ENCODE assay signal across 1 cellular context in the genomic region with DNA sequence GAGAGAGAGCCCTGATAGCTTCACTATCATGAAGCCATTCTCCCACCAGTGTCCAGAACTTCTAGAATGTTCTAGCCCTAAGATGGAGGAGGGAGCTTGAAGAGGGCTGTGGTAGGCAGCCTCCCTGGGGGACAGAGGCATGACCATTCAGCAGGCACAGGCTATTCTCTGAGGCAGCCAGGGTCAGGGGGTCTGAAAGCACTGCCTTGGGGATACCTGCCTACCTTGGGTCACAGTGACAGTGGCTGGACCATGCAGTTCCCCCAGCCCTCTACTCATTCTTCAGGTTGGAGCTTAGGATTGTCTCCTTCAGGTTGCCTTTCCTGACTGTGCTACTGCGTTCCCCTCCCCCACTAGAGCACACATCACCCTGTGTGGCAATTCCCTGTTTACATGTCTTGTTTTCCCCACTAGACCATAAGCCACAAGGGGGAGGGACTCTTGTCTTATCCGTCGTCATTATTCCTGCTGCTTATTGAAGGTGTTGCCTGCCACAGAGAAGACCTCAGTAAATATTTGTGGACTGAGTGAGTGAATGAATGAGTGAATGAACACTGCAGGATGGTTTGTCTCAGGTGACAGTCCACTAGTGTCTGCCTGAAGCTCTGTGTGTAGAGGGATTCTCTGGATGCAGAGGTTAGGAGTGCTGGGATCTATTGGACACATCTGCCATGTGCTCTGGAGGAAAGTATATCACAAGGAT.
TF ChIP-seq lines count a peak whose summit lies in the region.

No MANE protein-coding gene starts in this region.

TF ChIP-seq in HepG2, 621 proteins besides CTCF, POLR2A, EP300 and RAD21 (continued from another document and continues in another):
- TF ChIP-seq ZNF33B (CRISPR knock-in tag; IDR thresholded peaks at IDR 0.05), result 0 out of 2 replicates have a peak, but pooled peaks have one; percentile 36
- TF ChIP-seq KLF13 (CRISPR knock-in tag; IDR thresholded peaks at IDR 0.05), result no peak
- TF ChIP-seq, protein P1, sequence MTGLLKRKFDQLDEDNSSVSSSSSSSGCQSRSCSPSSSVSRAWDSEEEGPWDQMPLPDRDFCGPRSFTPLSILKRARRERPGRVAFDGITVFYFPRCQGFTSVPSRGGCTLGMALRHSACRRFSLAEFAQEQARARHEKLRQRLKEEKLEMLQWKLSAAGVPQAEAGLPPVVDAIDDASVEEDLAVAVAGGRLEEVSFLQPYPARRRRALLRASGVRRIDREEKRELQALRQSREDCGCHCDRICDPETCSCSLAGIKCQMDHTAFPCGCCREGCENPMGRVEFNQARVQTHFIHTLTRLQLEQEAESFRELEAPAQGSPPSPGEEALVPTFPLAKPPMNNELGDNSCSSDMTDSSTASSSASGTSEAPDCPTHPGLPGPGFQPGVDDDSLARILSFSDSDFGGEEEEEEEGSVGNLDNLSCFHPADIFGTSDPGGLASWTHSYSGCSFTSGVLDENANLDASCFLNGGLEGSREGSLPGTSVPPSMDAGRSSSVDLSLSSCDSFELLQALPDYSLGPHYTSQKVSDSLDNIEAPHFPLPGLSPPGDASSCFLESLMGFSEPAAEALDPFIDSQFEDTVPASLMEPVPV (CRISPR knock-in tag; IDR thresholded peaks at IDR 0.05), result 0 out of 2 replicates have a peak, but pooled peaks have one; percentile 24
- TF ChIP-seq SRF (IDR thresholded peaks at IDR 0.05; ENCODE audit: low read depth, low read length), result no peak
- 0 out of 2 replicates have a peak, but pooled peaks have one; percentile 56 for TF ChIP-seq AHR (CRISPR knock-in tag; IDR thresholded peaks at IDR 0.05)
- TF ChIP-seq NONO (IDR thresholded peaks at IDR 0.05), result no peak
- TF ChIP-seq NONO (CRISPR knock-in tag; conservative IDR thresholded peaks at IDR 0.05), result peak; percentile 83
- peak; percentile 59; the same call in 1 of the 2 replicates for TF ChIP-seq ZNF335 (CRISPR knock-in tag; IDR thresholded peaks at IDR 0.05)
- TF ChIP-seq ERF (CRISPR knock-in tag; IDR thresholded peaks at IDR 0.05), result peak; percentile 60; the same call in 1 of the 2 replicates
- TF ChIP-seq, protein P2, sequence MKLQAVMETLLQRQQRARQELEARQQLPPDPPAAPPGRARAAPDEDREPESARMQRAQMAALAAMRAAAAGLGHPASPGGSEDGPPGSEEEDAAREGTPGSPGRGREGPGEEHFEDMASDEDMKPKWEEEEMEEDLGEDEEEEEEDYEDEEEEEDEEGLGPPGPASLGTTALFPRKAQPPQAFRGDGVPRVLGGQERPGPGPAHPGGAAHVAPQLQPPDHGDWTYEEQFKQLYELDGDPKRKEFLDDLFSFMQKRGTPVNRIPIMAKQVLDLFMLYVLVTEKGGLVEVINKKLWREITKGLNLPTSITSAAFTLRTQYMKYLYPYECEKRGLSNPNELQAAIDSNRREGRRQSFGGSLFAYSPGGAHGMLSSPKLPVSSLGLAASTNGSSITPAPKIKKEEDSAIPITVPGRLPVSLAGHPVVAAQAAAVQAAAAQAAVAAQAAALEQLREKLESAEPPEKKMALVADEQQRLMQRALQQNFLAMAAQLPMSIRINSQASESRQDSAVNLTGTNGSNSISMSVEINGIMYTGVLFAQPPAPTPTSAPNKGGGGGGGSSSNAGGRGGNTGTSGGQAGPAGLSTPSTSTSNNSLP (IDR thresholded peaks at IDR 0.05; ENCODE audit: low read depth, low read length), result 0 out of 2 replicates have a peak, but pooled peaks have one; percentile 36
- peak; percentile 82 for TF ChIP-seq TBX3 (IDR thresholded peaks at IDR 0.05; ENCODE audit: borderline replicate concordance)
- peak; percentile 34; the same call in 1 of the 2 replicates for TF ChIP-seq JUN (CRISPR knock-in tag; IDR thresholded peaks at IDR 0.05)
- TF ChIP-seq, protein P3, sequence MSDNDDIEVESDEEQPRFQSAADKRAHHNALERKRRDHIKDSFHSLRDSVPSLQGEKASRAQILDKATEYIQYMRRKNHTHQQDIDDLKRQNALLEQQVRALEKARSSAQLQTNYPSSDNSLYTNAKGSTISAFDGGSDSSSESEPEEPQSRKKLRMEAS (IDR thresholded peaks at IDR 0.05), result peak; percentile 50; the same call in 1 of the 2 replicates
- TF ChIP-seq, protein P4, sequence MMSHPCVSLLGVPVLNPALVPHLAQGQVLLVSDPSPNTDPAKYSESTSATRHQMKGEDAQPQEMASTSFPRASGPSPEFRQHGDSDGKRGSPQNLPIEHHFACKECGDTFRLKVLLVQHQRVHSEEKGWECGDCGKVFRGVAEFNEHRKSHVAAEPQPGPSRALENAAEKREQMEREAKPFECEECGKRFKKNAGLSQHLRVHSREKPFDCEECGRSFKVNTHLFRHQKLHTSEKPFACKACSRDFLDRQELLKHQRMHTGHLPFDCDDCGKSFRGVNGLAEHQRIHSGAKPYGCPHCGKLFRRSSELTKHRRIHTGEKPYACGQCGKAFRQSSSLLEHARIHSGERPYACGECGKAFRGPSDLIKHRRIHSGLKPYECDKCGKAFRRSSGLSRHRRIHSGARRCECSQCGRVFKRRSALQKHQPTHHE (CRISPR knock-in tag; IDR thresholded peaks at IDR 0.05; ENCODE audit: borderline replicate concordance), result 0 out of 2 replicates have a peak, but pooled peaks have one; percentile 49
- peak; percentile 70; the same call in 1 of the 2 replicates for TF ChIP-seq KDM1A (CRISPR knock-in tag; IDR thresholded peaks at IDR 0.05)
- TF ChIP-seq MXI1 (IDR thresholded peaks at IDR 0.05; ENCODE audit: borderline replicate concordance, low read depth, low read length), result peak; percentile 72; the same call in 1 of the 3 replicates
- TF ChIP-seq GABPB1 (CRISPR knock-in tag; IDR thresholded peaks at IDR 0.05), result peak; percentile 39; the same call in 1 of the 2 replicates
- TF ChIP-seq ZFP90 (CRISPR knock-in tag; IDR thresholded peaks at IDR 0.05; ENCODE audit: borderline replicate concordance), result peak; percentile 58; the same call in 1 of the 2 replicates
- TF ChIP-seq ZNF660 (CRISPR knock-in tag; IDR thresholded peaks at IDR 0.05; ENCODE audit: borderline replicate concordance, low read depth), result no peak
- TF ChIP-seq TRIM24 (CRISPR knock-in tag; IDR thresholded peaks at IDR 0.05), result peak; percentile 78; the same call in 1 of the 2 replicates
- 0 out of 2 replicates have a peak, but pooled peaks have one; percentile 51 for TF ChIP-seq NR2F2 (IDR thresholded peaks at IDR 0.05; ENCODE audit: borderline replicate concordance, low read depth)
- peak; percentile 98 for TF ChIP-seq SP5 (CRISPR knock-in tag; IDR thresholded peaks at IDR 0.05; ENCODE audit: borderline replicate concordance, low read depth)
- TF ChIP-seq ZNF883 (CRISPR knock-in tag; IDR thresholded peaks at IDR 0.05; ENCODE audit: not compliant biosample characterization), result peak; percentile 18
- peak; percentile 56; the same call in 1 of the 2 replicates for TF ChIP-seq CREM (IDR thresholded peaks at IDR 0.05)
- no peak for TF ChIP-seq CREM (CRISPR knock-in tag; IDR thresholded peaks at IDR 0.05)
- peak; percentile 76 for TF ChIP-seq HDAC1 (CRISPR knock-in tag; IDR thresholded peaks at IDR 0.05)
- TF ChIP-seq ZNF776 (CRISPR knock-in tag; IDR thresholded peaks at IDR 0.05), result no peak
- no peak for TF ChIP-seq RFXAP (CRISPR knock-in tag; IDR thresholded peaks at IDR 0.05; ENCODE audit: borderline replicate concordance)
- TF ChIP-seq MYC (CRISPR knock-in tag; IDR thresholded peaks at IDR 0.05; ENCODE audit: borderline replicate concordance), result 0 out of 2 replicates have a peak, but pooled peaks have one; percentile 46
- no peak for TF ChIP-seq ZNF468 (CRISPR knock-in tag; IDR thresholded peaks at IDR 0.05)
- TF ChIP-seq CREB1 (IDR thresholded peaks at IDR 0.05), result peak; percentile 46; the same call in 1 of the 2 replicates
- TF ChIP-seq CREB1 (CRISPR knock-in tag; IDR thresholded peaks at IDR 0.05), result peak; percentile 81
- 0 out of 2 replicates have a peak, but pooled peaks have one; percentile 64 for TF ChIP-seq KAT7 (CRISPR knock-in tag; IDR thresholded peaks at IDR 0.05; ENCODE audit: borderline replicate concordance)
- TF ChIP-seq BCL6 (CRISPR knock-in tag; IDR thresholded peaks at IDR 0.05), result peak; percentile 73
- TF ChIP-seq, protein P5, sequence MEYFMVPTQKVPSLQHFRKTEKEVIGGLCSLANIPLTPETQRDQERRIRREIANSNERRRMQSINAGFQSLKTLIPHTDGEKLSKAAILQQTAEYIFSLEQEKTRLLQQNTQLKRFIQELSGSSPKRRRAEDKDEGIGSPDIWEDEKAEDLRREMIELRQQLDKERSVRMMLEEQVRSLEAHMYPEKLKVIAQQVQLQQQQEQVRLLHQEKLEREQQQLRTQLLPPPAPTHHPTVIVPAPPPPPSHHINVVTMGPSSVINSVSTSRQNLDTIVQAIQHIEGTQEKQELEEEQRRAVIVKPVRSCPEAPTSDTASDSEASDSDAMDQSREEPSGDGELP (IDR thresholded peaks at IDR 0.05; ENCODE audit: borderline replicate concordance, low read depth), result peak; percentile 28; the same call in 1 of the 2 replicates
- TF ChIP-seq ZNF33A (CRISPR knock-in tag; IDR thresholded peaks at IDR 0.05; ENCODE audit: borderline replicate concordance), result no peak
- peak; percentile 75 for TF ChIP-seq SKI (IDR thresholded peaks at IDR 0.05; ENCODE audit: partially characterized antibody)
- TF ChIP-seq, protein P6, sequence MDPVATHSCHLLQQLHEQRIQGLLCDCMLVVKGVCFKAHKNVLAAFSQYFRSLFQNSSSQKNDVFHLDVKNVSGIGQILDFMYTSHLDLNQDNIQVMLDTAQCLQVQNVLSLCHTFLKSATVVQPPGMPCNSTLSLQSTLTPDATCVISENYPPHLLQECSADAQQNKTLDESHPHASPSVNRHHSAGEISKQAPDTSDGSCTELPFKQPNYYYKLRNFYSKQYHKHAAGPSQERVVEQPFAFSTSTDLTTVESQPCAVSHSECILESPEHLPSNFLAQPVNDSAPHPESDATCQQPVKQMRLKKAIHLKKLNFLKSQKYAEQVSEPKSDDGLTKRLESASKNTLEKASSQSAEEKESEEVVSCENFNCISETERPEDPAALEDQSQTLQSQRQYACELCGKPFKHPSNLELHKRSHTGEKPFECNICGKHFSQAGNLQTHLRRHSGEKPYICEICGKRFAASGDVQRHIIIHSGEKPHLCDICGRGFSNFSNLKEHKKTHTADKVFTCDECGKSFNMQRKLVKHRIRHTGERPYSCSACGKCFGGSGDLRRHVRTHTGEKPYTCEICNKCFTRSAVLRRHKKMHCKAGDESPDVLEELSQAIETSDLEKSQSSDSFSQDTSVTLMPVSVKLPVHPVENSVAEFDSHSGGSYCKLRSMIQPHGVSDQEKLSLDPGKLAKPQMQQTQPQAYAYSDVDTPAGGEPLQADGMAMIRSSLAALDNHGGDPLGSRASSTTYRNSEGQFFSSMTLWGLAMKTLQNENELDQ (CRISPR knock-in tag; IDR thresholded peaks at IDR 0.05; ENCODE audit: borderline replicate concordance), result no peak
- peak; percentile 76; the same call in 1 of the 2 replicates for TF ChIP-seq FOXA1 (IDR thresholded peaks at IDR 0.05)
- peak; percentile 97 for TF ChIP-seq FOXA1 (CRISPR knock-in tag; IDR thresholded peaks at IDR 0.05)
- TF ChIP-seq SAP130 (CRISPR knock-in tag; IDR thresholded peaks at IDR 0.05; ENCODE audit: low read depth), result peak; percentile 73
- TF ChIP-seq KLF16 (CRISPR knock-in tag; IDR thresholded peaks at IDR 0.05), result peak in 1 of 2 experiments; percentile 87; a peak in 2 of 4 replicates
- TF ChIP-seq MBNL3 (CRISPR knock-in tag; conservative IDR thresholded peaks at IDR 0.05), result no peak
- peak; percentile 87; the same call in 1 of the 2 replicates for TF ChIP-seq ZNF614 (CRISPR knock-in tag; IDR thresholded peaks at IDR 0.05; ENCODE audit: borderline replicate concordance)
- TF ChIP-seq PITX1 (CRISPR knock-in tag; IDR thresholded peaks at IDR 0.05), result peak; percentile 64; the same call in 1 of the 2 replicates
- TF ChIP-seq ZNF619 (CRISPR knock-in tag; IDR thresholded peaks at IDR 0.05), result peak; percentile 25; the same call in 1 of the 2 replicates
- peak; percentile 57; the same call in 1 of the 2 replicates for TF ChIP-seq TBX2 (CRISPR knock-in tag; IDR thresholded peaks at IDR 0.05; ENCODE audit: borderline replicate concordance)
- TF ChIP-seq HDAC2 (CRISPR knock-in tag; IDR thresholded peaks at IDR 0.05), result peak; percentile 87; the same call in 1 of the 2 replicates
- peak; percentile 84 for TF ChIP-seq SMAD3 (CRISPR knock-in tag; IDR thresholded peaks at IDR 0.05)
- no peak for TF ChIP-seq ZNF251 (CRISPR knock-in tag; IDR thresholded peaks at IDR 0.05)
- TF ChIP-seq, protein P7, sequence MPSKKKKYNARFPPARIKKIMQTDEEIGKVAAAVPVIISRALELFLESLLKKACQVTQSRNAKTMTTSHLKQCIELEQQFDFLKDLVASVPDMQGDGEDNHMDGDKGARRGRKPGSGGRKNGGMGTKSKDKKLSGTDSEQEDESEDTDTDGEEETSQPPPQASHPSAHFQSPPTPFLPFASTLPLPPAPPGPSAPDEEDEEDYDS (CRISPR knock-in tag; IDR thresholded peaks at IDR 0.05), result peak; percentile 41; the same call in 1 of the 2 replicates
- TF ChIP-seq ZSCAN22 (CRISPR knock-in tag; IDR thresholded peaks at IDR 0.05), result no peak
- TF ChIP-seq HIVEP1 (CRISPR knock-in tag; IDR thresholded peaks at IDR 0.05), result 0 out of 2 replicates have a peak, but pooled peaks have one; percentile 27
- TF ChIP-seq NFKBIZ (CRISPR knock-in tag; IDR thresholded peaks at IDR 0.05), result 0 out of 2 replicates have a peak, but pooled peaks have one; percentile 80
- TF ChIP-seq ZC3H13 (CRISPR knock-in tag; IDR thresholded peaks at IDR 0.05), result 0 out of 2 replicates have a peak, but pooled peaks have one; percentile 54
- 0 out of 2 replicates have a peak, but pooled peaks have one; percentile 28 for TF ChIP-seq HOXA5 (CRISPR knock-in tag; IDR thresholded peaks at IDR 0.05)
- peak; percentile 99 for TF ChIP-seq FOXP1 (IDR thresholded peaks at IDR 0.05)
- TF ChIP-seq FOXP1 (CRISPR knock-in tag; IDR thresholded peaks at IDR 0.05), result peak; percentile 100
- TF ChIP-seq MTF1 (CRISPR knock-in tag; IDR thresholded peaks at IDR 0.05), result no peak
- TF ChIP-seq HOXA9 (CRISPR knock-in tag; IDR thresholded peaks at IDR 0.05; ENCODE audit: borderline replicate concordance), result 0 out of 2 replicates have a peak, but pooled peaks have one; percentile 46
- no peak for TF ChIP-seq ZNF546 (CRISPR knock-in tag; conservative IDR thresholded peaks at IDR 0.05)
- TF ChIP-seq ZNF552 (CRISPR knock-in tag; IDR thresholded peaks at IDR 0.05; ENCODE audit: borderline replicate concordance), result no peak
- 0 out of 2 replicates have a peak, but pooled peaks have one; percentile 45 for TF ChIP-seq ZKSCAN1 (IDR thresholded peaks at IDR 0.05; ENCODE audit: low read length)
- TF ChIP-seq, protein P8, sequence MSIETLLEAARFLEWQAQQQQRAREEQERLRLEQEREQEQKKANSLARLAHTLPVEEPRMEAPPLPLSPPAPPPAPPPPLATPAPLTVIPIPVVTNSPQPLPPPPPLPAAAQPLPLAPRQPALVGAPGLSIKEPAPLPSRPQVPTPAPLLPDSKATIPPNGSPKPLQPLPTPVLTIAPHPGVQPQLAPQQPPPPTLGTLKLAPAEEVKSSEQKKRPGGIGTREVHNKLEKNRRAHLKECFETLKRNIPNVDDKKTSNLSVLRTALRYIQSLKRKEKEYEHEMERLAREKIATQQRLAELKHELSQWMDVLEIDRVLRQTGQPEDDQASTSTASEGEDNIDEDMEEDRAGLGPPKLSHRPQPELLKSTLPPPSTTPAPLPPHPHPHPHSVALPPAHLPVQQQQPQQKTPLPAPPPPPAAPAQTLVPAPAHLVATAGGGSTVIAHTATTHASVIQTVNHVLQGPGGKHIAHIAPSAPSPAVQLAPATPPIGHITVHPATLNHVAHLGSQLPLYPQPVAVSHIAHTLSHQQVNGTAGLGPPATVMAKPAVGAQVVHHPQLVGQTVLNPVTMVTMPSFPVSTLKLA (IDR thresholded peaks at IDR 0.05), result 0 out of 2 replicates have a peak, but pooled peaks have one; percentile 4
